ENCODE assay signal across 31 cellular contexts in the genomic region with DNA sequence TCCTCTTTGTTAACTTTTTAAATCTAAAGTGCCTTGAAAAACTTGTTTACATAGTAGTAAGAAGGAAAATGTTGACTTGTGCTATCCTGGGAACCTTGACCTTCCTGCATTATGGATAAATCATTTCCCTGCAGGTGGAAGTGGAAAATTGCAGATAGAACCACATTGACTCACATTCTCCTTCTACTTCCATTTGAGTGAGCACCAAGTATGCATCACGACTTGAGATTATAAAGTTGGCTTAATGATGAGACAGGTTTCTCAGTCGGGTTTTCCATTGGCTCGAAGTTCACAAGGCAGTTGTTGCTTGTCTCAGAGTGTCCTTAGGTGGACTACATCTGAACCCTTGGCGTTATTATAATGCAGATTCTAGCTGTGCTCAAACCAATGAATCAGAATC. TPM values are rescaled to one million over a fixed set of nuclear protein-coding genes. Genes with fewer than 3 reads are reported as not detected.
A peak's percentile ranks its signal among the peaks of the same experiment; 100 is the strongest.
DNase-seq lines count a peak whose midpoint lies in the region; ATAC-seq and TF ChIP-seq lines count a peak whose summit lies in the region.
"Had no signal": no experiment of that assay in that cellular context is flagged by ENCODE, and none has a peak within 500 bp of the region (broad histone marks: within the 10 kb centered on the region; RNA-seq: fewer than 3 reads in every experiment).

No MANE protein-coding gene starts in this region.

- H3K9ac ChIP-seq in endodermal cell (ENCODE audit: extremely low read depth, low read length, poor library complexity, severe bottlenecking): no peak overlapping the region
- H3K9ac ChIP-seq: BLaER1 had no signal

- no peak for TF ChIP-seq EP300 in ovary (IDR thresholded peaks at IDR 0.05)

- peak; percentile 35 for DNase-seq in activated CD4-positive, alpha-beta T cell treated with anti-CD3 and anti-CD28 coated beads, Interleukin-2, amount 10 ng/mL, durations not matched to agents 24 days and 14 days
- no peak for DNase-seq in activated CD4-positive, alpha-beta T cell treated with anti-CD3 and anti-CD28 coated beads for 48 hours
- no peak for DNase-seq in endodermal cell
- peak; percentile 7 for DNase-seq in left kidney (ENCODE audit: low read depth, low spot score)
- DNase-seq in ovary: no peak
- DNase-seq in posterior cingulate gyrus: no peak
- no peak for DNase-seq in D341Med (ENCODE audit: low spot score)
- DNase-seq: 8988T; CD4-positive, CD25-positive, alpha-beta regulatory T cell; EL; GDM1; GOT3; HFFc6; Karpas-422; NCI-H1105; NCI-H1436 treated with DMSO at 0.1 percent for 48 hours; NCI-H187 treated with DMSO at 0.1 percent for 48 hours; NCI-H2107; NCI-H524; NCI-H748 treated with DMSO at 0.1 percent for 48 hours; NK-92 treated with Interleukin-12 subunit alpha and Interleukin-12 subunit beta, amount 100 ng/mL, for 24 hours; PC-9 had no signal

- intact Hi-C loops in activated CD4-positive, alpha-beta T cell treated with anti-CD3 and anti-CD28 coated beads, Interleukin-2, amount 10 ng/mL, durations not matched to agents 24 days and 14 days (cut with micrococcal nuclease): no loop called here
- intact Hi-C loops in ovary (cut with DNase I) (no loop called here), posterior cingulate gyrus (cut with DNase I) (no loop called here)

- H3K36me3 ChIP-seq in endodermal cell (ENCODE audit: control insufficient read depth, insufficient read depth, low read length) (no peaks in the 10 kb centered on the region), ovary (no peaks in the 10 kb centered on the region)
- H3K36me3 ChIP-seq: BLaER1, HAP-1 had no signal

- no peak for ATAC-seq in HG03521 (IDR thresholded peaks at IDR 0.05; ENCODE audit: unreplicated experiment)
- ATAC-seq: GM12878, Right ventricle myocardium inferior had no signal

- H3K36me3 Mint-ChIP-seq in activated CD4-positive, alpha-beta T cell treated with anti-CD3 and anti-CD28 coated beads, Interleukin-2, amount 10 ng/mL, durations not matched to agents 24 days and 14 days (ENCODE audit: low read depth): peaks cover 12% of the 10 kb centered on the region
- H3K36me3 Mint-ChIP-seq in endodermal cell (ENCODE audit: low read depth): peaks cover 6% of the 10 kb centered on the region
- H3K36me3 Mint-ChIP-seq: CD4-positive, CD25-positive, alpha-beta regulatory T cell had no signal

- peaks cover 5% of the 10 kb centered on the region for H3K27me3 Mint-ChIP-seq in activated CD4-positive, alpha-beta T cell treated with anti-CD3 and anti-CD28 coated beads, Interleukin-2, amount 10 ng/mL, durations not matched to agents 24 days and 14 days
- no peaks in the 10 kb centered on the region for H3K27me3 Mint-ChIP-seq in endodermal cell (ENCODE audit: insufficient read depth)
- H3K27me3 Mint-ChIP-seq: IgD-negative memory B cell had no signal

- WGBS in endodermal cell (ENCODE audit: insufficient coverage in 1 of 2, insufficient read length in 1 of 2), 2 experiments: 89 to 90% methylated on average over 3 to 4 of the region's 4 CpGs
- WGBS in ovary, 3 donors: 69 to 73% (median 70%) methylated on average over 4 of the region's 4 CpGs

- H3K27ac ChIP-seq in endodermal cell (ENCODE audit: low read depth, low read length): no peak overlapping the region
- no peak overlapping the region for H3K27ac ChIP-seq in ovary
- H3K27ac ChIP-seq: BLaER1, HL-60, PC-9 had no signal

- TF ChIP-seq CTCF in endodermal cell (conservative IDR thresholded peaks at IDR 0.05): peak; percentile 22
- no peak for TF ChIP-seq CTCF in ovary (IDR thresholded peaks at IDR 0.05)

- H3K27me3 ChIP-seq in endodermal cell (ENCODE audit: control insufficient read depth, insufficient read depth, low read length, poor library complexity, severe bottlenecking): no peaks in the 10 kb centered on the region
- H3K27me3 ChIP-seq in ovary: no peaks in the 10 kb centered on the region
- H3K27me3 ChIP-seq: BLaER1 had no signal

- H3K4me1 ChIP-seq in endodermal cell (ENCODE audit: control insufficient read depth, insufficient read depth, low read length) (peaks cover 9% of the 10 kb centered on the region), ovary (ENCODE audit: insufficient read depth) (no peaks in the 10 kb centered on the region)
- H3K4me1 ChIP-seq: BLaER1, HAP-1 had no signal

- no peak overlapping the region for H3K4me3 ChIP-seq in endodermal cell (ENCODE audit: low read length)
- no peak overlapping the region for H3K4me3 ChIP-seq in ovary
- H3K4me3 ChIP-seq: BLaER1, GM12878, HAP-1, PC-9 had no signal

- no peak overlapping the region for H3K4me3 Mint-ChIP-seq in activated CD4-positive, alpha-beta T cell treated with anti-CD3 and anti-CD28 coated beads, Interleukin-2, amount 10 ng/mL, durations not matched to agents 24 days and 14 days
- no peak overlapping the region for H3K4me3 Mint-ChIP-seq in endodermal cell
- H3K4me3 Mint-ChIP-seq: CD4-positive, CD25-positive, alpha-beta regulatory T cell; HFFc6; IgD-negative memory B cell had no signal

- no peak for TF ChIP-seq POLR2A in ovary (IDR thresholded peaks at IDR 0.05)

- H3K9me3 Mint-ChIP-seq in activated CD4-positive, alpha-beta T cell treated with anti-CD3 and anti-CD28 coated beads, Interleukin-2, amount 10 ng/mL, durations not matched to agents 24 days and 14 days: peaks cover 4% of the 10 kb centered on the region
- H3K9me3 Mint-ChIP-seq in endodermal cell: peaks cover 7% of the 10 kb centered on the region
- H3K9me3 Mint-ChIP-seq: HFFc6, IgD-negative memory B cell had no signal

- H3K27ac Mint-ChIP-seq in activated CD4-positive, alpha-beta T cell treated with anti-CD3 and anti-CD28 coated beads, Interleukin-2, amount 10 ng/mL, durations not matched to agents 24 days and 14 days: no peak overlapping the region
- no peak overlapping the region for H3K27ac Mint-ChIP-seq in endodermal cell
- H3K27ac Mint-ChIP-seq: CD4-positive, CD25-positive, alpha-beta regulatory T cell; HFFc6 had no signal

- H3K9me3 ChIP-seq in endodermal cell (ENCODE audit: control insufficient read depth, low read length): no peaks in the 10 kb centered on the region
- H3K9me3 ChIP-seq in ovary: no peaks in the 10 kb centered on the region
- H3K9me3 ChIP-seq: BLaER1, HAP-1 had no signal

- peaks cover 12% of the 10 kb centered on the region for H3K4me1 Mint-ChIP-seq in activated CD4-positive, alpha-beta T cell treated with anti-CD3 and anti-CD28 coated beads, Interleukin-2, amount 10 ng/mL, durations not matched to agents 24 days and 14 days
- peaks cover 40% of the 10 kb centered on the region for H3K4me1 Mint-ChIP-seq in endodermal cell

RNA-seq across cellular contexts. Expression of a gene that starts 39.9 kb away (rescaled TPM):
- total RNA-seq in activated CD4-positive, alpha-beta T cell treated with anti-CD3 and anti-CD28 coated beads, Interleukin-2, amount 10 ng/mL, durations not matched to agents 24 days and 14 days: 121 TPM in 2 replicates
- 10 to 100 TPM; 26.9 to 28.1 TPM for total RNA-seq in endodermal cell
- 5.0 TPM for polyA plus RNA-seq in endodermal cell (2013, experiment 1 of 2)
- 4.1 TPM for polyA plus RNA-seq in endodermal cell (2013, experiment 2 of 2)
- total RNA-seq in ovary: 10 to 100 TPM in 1 of 7 donors, 1 to 10 TPM in 6; 3.0 to 12.2 (median 7.3) TPM
- 1 to 10 TPM; 1.4 to 9.4 TPM for polyA plus RNA-seq in ovary
- total RNA-seq: RPMI7951 had no signal
- polyA plus RNA-seq: AG04450 had no signal

Comparison
In these comparisons a context has a peak if more than half of its experiments do, and no peak if none do; other contexts are left out.
1. DNase-seq: peak in activated CD4-positive, alpha-beta T cell treated with anti-CD3 and anti-CD28 coated beads, Interleukin-2, amount 10 ng/mL, durations not matched to agents 24 days and 14 days (single experiment) and left kidney (single experiment); none in activated CD4-positive, alpha-beta T cell treated with anti-CD3 and anti-CD28 coated beads for 48 hours (single experiment), endodermal cell (single experiment), ovary (0 of 5), posterior cingulate gyrus (0 of 10) and D341Med (single experiment).